In genomic region chr19:49987159-49987698, GRCh38 we compare ENCODE assay signal across 1 cellular context.
TF ChIP-seq lines count a peak whose summit lies in the region.

No MANE protein-coding gene starts in this region.

TF ChIP-seq in HepG2, 621 proteins besides CTCF, POLR2A, EP300 and RAD21 (continued from another document and continues in another):
- TF ChIP-seq ZNF318 (CRISPR knock-in tag; IDR thresholded peaks at IDR 0.05): peak; percentile 100
- TF ChIP-seq HMG20B (CRISPR knock-in tag; conservative IDR thresholded peaks at IDR 0.05): peak; percentile 99
- TF ChIP-seq TCF7L2 (IDR thresholded peaks at IDR 0.05; ENCODE audit: low read depth, low read length): no peak
- TF ChIP-seq, protein P1, sequence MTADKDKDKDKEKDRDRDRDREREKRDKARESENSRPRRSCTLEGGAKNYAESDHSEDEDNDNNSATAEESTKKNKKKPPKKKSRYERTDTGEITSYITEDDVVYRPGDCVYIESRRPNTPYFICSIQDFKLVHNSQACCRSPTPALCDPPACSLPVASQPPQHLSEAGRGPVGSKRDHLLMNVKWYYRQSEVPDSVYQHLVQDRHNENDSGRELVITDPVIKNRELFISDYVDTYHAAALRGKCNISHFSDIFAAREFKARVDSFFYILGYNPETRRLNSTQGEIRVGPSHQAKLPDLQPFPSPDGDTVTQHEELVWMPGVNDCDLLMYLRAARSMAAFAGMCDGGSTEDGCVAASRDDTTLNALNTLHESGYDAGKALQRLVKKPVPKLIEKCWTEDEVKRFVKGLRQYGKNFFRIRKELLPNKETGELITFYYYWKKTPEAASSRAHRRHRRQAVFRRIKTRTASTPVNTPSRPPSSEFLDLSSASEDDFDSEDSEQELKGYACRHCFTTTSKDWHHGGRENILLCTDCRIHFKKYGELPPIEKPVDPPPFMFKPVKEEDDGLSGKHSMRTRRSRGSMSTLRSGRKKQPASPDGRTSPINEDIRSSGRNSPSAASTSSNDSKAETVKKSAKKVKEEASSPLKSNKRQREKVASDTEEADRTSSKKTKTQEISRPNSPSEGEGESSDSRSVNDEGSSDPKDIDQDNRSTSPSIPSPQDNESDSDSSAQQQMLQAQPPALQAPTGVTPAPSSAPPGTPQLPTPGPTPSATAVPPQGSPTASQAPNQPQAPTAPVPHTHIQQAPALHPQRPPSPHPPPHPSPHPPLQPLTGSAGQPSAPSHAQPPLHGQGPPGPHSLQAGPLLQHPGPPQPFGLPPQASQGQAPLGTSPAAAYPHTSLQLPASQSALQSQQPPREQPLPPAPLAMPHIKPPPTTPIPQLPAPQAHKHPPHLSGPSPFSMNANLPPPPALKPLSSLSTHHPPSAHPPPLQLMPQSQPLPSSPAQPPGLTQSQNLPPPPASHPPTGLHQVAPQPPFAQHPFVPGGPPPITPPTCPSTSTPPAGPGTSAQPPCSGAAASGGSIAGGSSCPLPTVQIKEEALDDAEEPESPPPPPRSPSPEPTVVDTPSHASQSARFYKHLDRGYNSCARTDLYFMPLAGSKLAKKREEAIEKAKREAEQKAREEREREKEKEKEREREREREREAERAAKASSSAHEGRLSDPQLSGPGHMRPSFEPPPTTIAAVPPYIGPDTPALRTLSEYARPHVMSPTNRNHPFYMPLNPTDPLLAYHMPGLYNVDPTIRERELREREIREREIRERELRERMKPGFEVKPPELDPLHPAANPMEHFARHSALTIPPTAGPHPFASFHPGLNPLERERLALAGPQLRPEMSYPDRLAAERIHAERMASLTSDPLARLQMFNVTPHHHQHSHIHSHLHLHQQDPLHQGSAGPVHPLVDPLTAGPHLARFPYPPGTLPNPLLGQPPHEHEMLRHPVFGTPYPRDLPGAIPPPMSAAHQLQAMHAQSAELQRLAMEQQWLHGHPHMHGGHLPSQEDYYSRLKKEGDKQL (CRISPR knock-in tag; IDR thresholded peaks at IDR 0.05; ENCODE audit: low read depth): peak; percentile 95
- no peak for TF ChIP-seq SMARCC2 (IDR thresholded peaks at IDR 0.05)
- peak; percentile 96 for TF ChIP-seq SIX1 (CRISPR knock-in tag; IDR thresholded peaks at IDR 0.05; ENCODE audit: borderline replicate concordance)
- peak; percentile 100 for TF ChIP-seq ZFP90 (CRISPR knock-in tag; IDR thresholded peaks at IDR 0.05; ENCODE audit: borderline replicate concordance)
- peak; percentile 99 for TF ChIP-seq ATF3 (CRISPR knock-in tag; IDR thresholded peaks at IDR 0.05)
- TF ChIP-seq ZNF350 (CRISPR knock-in tag; IDR thresholded peaks at IDR 0.05; ENCODE audit: borderline replicate concordance, low read depth): peak; percentile 100
- peak; percentile 100 for TF ChIP-seq ZNF17 (CRISPR knock-in tag; IDR thresholded peaks at IDR 0.05)
- peak; percentile 100 for TF ChIP-seq ZNF232 (CRISPR knock-in tag; IDR thresholded peaks at IDR 0.05; ENCODE audit: borderline replicate concordance)
- peak; percentile 99 for TF ChIP-seq ZZZ3 (CRISPR knock-in tag; IDR thresholded peaks at IDR 0.05; ENCODE audit: borderline replicate concordance)
- TF ChIP-seq MXD4 (CRISPR knock-in tag; IDR thresholded peaks at IDR 0.05): peak; percentile 100
- TF ChIP-seq KLF16 (CRISPR knock-in tag; IDR thresholded peaks at IDR 0.05): peak; percentile 99 to 100; a peak in 3 of 4 replicates
- peak; percentile 100 for TF ChIP-seq ZNF878 (CRISPR knock-in tag; IDR thresholded peaks at IDR 0.05)
- TF ChIP-seq CREB1 (IDR thresholded peaks at IDR 0.05): no peak
- no peak; the same call in 1 of the 2 replicates for TF ChIP-seq CREB1 (CRISPR knock-in tag; IDR thresholded peaks at IDR 0.05)
- peak; percentile 100 for TF ChIP-seq KLF11 (CRISPR knock-in tag; IDR thresholded peaks at IDR 0.05)
- peak; percentile 100 for TF ChIP-seq ZNF563 (CRISPR knock-in tag; IDR thresholded peaks at IDR 0.05)
- TF ChIP-seq MATR3 (CRISPR knock-in tag; IDR thresholded peaks at IDR 0.05): no peak
- TF ChIP-seq, protein P2, sequence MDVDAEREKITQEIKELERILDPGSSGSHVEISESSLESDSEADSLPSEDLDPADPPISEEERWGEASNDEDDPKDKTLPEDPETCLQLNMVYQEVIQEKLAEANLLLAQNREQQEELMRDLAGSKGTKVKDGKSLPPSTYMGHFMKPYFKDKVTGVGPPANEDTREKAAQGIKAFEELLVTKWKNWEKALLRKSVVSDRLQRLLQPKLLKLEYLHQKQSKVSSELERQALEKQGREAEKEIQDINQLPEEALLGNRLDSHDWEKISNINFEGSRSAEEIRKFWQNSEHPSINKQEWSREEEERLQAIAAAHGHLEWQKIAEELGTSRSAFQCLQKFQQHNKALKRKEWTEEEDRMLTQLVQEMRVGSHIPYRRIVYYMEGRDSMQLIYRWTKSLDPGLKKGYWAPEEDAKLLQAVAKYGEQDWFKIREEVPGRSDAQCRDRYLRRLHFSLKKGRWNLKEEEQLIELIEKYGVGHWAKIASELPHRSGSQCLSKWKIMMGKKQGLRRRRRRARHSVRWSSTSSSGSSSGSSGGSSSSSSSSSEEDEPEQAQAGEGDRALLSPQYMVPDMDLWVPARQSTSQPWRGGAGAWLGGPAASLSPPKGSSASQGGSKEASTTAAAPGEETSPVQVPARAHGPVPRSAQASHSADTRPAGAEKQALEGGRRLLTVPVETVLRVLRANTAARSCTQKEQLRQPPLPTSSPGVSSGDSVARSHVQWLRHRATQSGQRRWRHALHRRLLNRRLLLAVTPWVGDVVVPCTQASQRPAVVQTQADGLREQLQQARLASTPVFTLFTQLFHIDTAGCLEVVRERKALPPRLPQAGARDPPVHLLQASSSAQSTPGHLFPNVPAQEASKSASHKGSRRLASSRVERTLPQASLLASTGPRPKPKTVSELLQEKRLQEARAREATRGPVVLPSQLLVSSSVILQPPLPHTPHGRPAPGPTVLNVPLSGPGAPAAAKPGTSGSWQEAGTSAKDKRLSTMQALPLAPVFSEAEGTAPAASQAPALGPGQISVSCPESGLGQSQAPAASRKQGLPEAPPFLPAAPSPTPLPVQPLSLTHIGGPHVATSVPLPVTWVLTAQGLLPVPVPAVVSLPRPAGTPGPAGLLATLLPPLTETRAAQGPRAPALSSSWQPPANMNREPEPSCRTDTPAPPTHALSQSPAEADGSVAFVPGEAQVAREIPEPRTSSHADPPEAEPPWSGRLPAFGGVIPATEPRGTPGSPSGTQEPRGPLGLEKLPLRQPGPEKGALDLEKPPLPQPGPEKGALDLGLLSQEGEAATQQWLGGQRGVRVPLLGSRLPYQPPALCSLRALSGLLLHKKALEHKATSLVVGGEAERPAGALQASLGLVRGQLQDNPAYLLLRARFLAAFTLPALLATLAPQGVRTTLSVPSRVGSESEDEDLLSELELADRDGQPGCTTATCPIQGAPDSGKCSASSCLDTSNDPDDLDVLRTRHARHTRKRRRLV (CRISPR knock-in tag; IDR thresholded peaks at IDR 0.05): peak; percentile 99
- TF ChIP-seq, protein P3, sequence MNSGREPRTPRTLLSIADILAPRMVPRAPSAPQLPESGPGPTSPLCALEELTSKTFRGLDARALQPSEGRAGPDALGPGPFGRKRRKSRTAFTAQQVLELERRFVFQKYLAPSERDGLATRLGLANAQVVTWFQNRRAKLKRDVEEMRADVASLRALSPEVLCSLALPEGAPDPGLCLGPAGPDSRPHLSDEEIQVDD (CRISPR knock-in tag; IDR thresholded peaks at IDR 0.05; ENCODE audit: borderline replicate concordance): peak; percentile 100
- TF ChIP-seq ZHX1 (CRISPR knock-in tag; IDR thresholded peaks at IDR 0.05; ENCODE audit: low read depth): peak; percentile 100
- peak; percentile 97 for TF ChIP-seq CBFB (CRISPR knock-in tag; IDR thresholded peaks at IDR 0.05)
- TF ChIP-seq MIER2 (CRISPR knock-in tag; IDR thresholded peaks at IDR 0.05): peak; percentile 100
- peak; percentile 38 for TF ChIP-seq ASH2L (IDR thresholded peaks at IDR 0.05; ENCODE audit: insufficient read length, low read depth, low read length)
- peak; percentile 99 for TF ChIP-seq ZNF639 (CRISPR knock-in tag; conservative IDR thresholded peaks at IDR 0.05)
- TF ChIP-seq ZBTB49 (CRISPR knock-in tag; IDR thresholded peaks at IDR 0.05; ENCODE audit: borderline replicate concordance): peak; percentile 99
